Comparison of ENCODE assay signal across 7 cellular contexts in genomic region chr17:75619506-75620431, GRCh38. TPM values are rescaled to one million over a fixed set of nuclear protein-coding genes. Genes with fewer than 3 reads are reported as not detected.
DNase-seq lines count a peak whose midpoint lies in the region; ATAC-seq and TF ChIP-seq lines count a peak whose summit lies in the region.

No MANE protein-coding gene starts in this region.

- DNase-seq in DND-41 (peak; percentile 37), HCEC 1CT (peak; percentile 25), glutamatergic neuron (peak; percentile 86), NCI-H187 treated with DMSO at 0.1 percent for 48 hours (lab: John Stamatoyannopoulos, UW) (no peak)
- no peak for DNase-seq in activated effector memory CD4-positive, alpha-beta T cell treated with Interleukin-2 at 50 U/mL for 16 hours

- H3K27me3 Mint-ChIP-seq in glutamatergic neuron (ENCODE audit: unreplicated experiment) = peaks cover 4% of the 10 kb centered on the region

- peak; percentile 62 for ATAC-seq in DND-41 (ENCODE audit: insufficient read depth, low read depth)
- peak; percentile 77 for ATAC-seq in SK-N-SH treated with all-trans-retinoic acid at 6 μM for 48 hours
- ATAC-seq in GM18858 (IDR thresholded peaks at IDR 0.05; ENCODE audit: unreplicated experiment) = no peak

- no peak overlapping the region for H3K27ac Mint-ChIP-seq in glutamatergic neuron (ENCODE audit: unreplicated experiment)

- H3K27me3 ChIP-seq in DND-41 (ENCODE audit: insufficient read depth, low read length, poor library complexity) = no peaks in the 10 kb centered on the region

- H3K9me3 ChIP-seq in DND-41 (ENCODE audit: insufficient read depth, low read length, severe bottlenecking) = no peaks in the 10 kb centered on the region

- no peaks in the 10 kb centered on the region for H3K36me3 ChIP-seq in DND-41 (ENCODE audit: insufficient read depth, low read length)

- no peak overlapping the region for H2AFZ ChIP-seq in DND-41 (ENCODE audit: low read depth, low read length)

- TF ChIP-seq CTCF in DND-41 (IDR thresholded peaks at IDR 0.05; ENCODE audit: borderline replicate concordance, extremely low read depth, low read length, poor library complexity, severe bottlenecking) (peak; percentile 72), glutamatergic neuron (IDR thresholded peaks at IDR 0.05; ENCODE audit: partially characterized antibody, unreplicated experiment) (peak; percentile 80)

- 0 out of 2 replicates have a peak, but pooled peaks cover 2% of the 10 kb centered on the region for H4K20me1 ChIP-seq in DND-41 (ENCODE audit: insufficient read depth, low read length)

- H3K79me2 ChIP-seq in DND-41 (ENCODE audit: insufficient read depth, low read length) = no peaks in the 10 kb centered on the region

- H3K4me2 ChIP-seq in DND-41 (ENCODE audit: insufficient read depth, low read length) = no peak overlapping the region

- no peak overlapping the region for H3K9ac ChIP-seq in DND-41 (ENCODE audit: low read depth, low read length)

- no peak overlapping the region for H3K4me3 ChIP-seq in DND-41 (ENCODE audit: low read depth in 1 of 2, low read length in 2 of 2)

- H3K4me1 ChIP-seq in DND-41 (ENCODE audit: insufficient read depth, low read length) = no peaks in the 10 kb centered on the region

- peaks cover 3% of the 10 kb centered on the region for H3K9me3 Mint-ChIP-seq in glutamatergic neuron (ENCODE audit: unreplicated experiment)

- no peak overlapping the region for H3K27ac ChIP-seq in DND-41 (ENCODE audit: low read length)

- no peaks in the 10 kb centered on the region for H3K4me1 Mint-ChIP-seq in glutamatergic neuron (ENCODE audit: low read depth, unreplicated experiment)

- H3K4me3 Mint-ChIP-seq in glutamatergic neuron (ENCODE audit: unreplicated experiment) = no peak overlapping the region

- H3K36me3 Mint-ChIP-seq in glutamatergic neuron (ENCODE audit: unreplicated experiment) = no peaks in the 10 kb centered on the region

TF ChIP-seq in SK-N-SH treated with all-trans-retinoic acid at 6 μM for 48 hours, 23 proteins besides CTCF, POLR2A, EP300 and RAD21:
- TF ChIP-seq, protein P1, sequence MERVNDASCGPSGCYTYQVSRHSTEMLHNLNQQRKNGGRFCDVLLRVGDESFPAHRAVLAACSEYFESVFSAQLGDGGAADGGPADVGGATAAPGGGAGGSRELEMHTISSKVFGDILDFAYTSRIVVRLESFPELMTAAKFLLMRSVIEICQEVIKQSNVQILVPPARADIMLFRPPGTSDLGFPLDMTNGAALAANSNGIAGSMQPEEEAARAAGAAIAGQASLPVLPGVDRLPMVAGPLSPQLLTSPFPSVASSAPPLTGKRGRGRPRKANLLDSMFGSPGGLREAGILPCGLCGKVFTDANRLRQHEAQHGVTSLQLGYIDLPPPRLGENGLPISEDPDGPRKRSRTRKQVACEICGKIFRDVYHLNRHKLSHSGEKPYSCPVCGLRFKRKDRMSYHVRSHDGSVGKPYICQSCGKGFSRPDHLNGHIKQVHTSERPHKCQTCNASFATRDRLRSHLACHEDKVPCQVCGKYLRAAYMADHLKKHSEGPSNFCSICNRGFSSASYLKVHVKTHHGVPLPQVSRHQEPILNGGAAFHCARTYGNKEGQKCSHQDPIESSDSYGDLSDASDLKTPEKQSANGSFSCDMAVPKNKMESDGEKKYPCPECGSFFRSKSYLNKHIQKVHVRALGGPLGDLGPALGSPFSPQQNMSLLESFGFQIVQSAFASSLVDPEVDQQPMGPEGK (CRISPR knock-in tag; IDR thresholded peaks at IDR 0.05; ENCODE audit: borderline replicate concordance) = no peak
- no peak for TF ChIP-seq RARB (CRISPR knock-in tag; IDR thresholded peaks at IDR 0.05)
- TF ChIP-seq BACH2 (CRISPR knock-in tag; IDR thresholded peaks at IDR 0.05; ENCODE audit: borderline replicate concordance) = no peak
- TF ChIP-seq ISL1 (CRISPR knock-in tag; IDR thresholded peaks at IDR 0.05) = no peak
- TF ChIP-seq GLIS3 (CRISPR knock-in tag; IDR thresholded peaks at IDR 0.05) = no peak
- TF ChIP-seq ZNF8 (CRISPR knock-in tag; IDR thresholded peaks at IDR 0.05) = no peak
- no peak for TF ChIP-seq TCF4 (CRISPR knock-in tag; IDR thresholded peaks at IDR 0.05; ENCODE audit: borderline replicate concordance)
- no peak for TF ChIP-seq SNAI2 (CRISPR knock-in tag; IDR thresholded peaks at IDR 0.05)
- TF ChIP-seq ESRRG (CRISPR knock-in tag; IDR thresholded peaks at IDR 0.05) = no peak
- TF ChIP-seq CREB5 (CRISPR knock-in tag; IDR thresholded peaks at IDR 0.05; ENCODE audit: low read depth) = no peak

RNA-seq across cellular contexts. Expression of gene SMIM5, which starts 13.5 kb away (rescaled TPM):
- total RNA-seq in glutamatergic neuron (ENCODE audit: unreplicated experiment) = 0.20 TPM

RNA-seq across cellular contexts. Expression of gene MYO15B, which starts 32.2 kb away (rescaled TPM):
- total RNA-seq in glutamatergic neuron (ENCODE audit: unreplicated experiment) = 82.6 TPM

RNA-seq across cellular contexts. Expression of gene RECQL5, which starts 47.2 kb away (rescaled TPM):
- total RNA-seq in glutamatergic neuron (ENCODE audit: unreplicated experiment) = 49.8 TPM

RNA-seq across cellular contexts. Expression of gene SAP30BP, which starts 47.4 kb away (rescaled TPM):
- total RNA-seq in glutamatergic neuron (ENCODE audit: unreplicated experiment) = 115 TPM

Comparison
In these comparisons a context has a peak if more than half of its experiments do, and no peak if none do; other contexts are left out.
1. DNase-seq: peak in DND-41 (single experiment), HCEC 1CT (single experiment) and glutamatergic neuron (single experiment); none in NCI-H187 treated with DMSO at 0.1 percent for 48 hours (single experiment) and activated effector memory CD4-positive, alpha-beta T cell treated with Interleukin-2 at 50 U/mL for 16 hours (single experiment).